In the genomic region with DNA sequence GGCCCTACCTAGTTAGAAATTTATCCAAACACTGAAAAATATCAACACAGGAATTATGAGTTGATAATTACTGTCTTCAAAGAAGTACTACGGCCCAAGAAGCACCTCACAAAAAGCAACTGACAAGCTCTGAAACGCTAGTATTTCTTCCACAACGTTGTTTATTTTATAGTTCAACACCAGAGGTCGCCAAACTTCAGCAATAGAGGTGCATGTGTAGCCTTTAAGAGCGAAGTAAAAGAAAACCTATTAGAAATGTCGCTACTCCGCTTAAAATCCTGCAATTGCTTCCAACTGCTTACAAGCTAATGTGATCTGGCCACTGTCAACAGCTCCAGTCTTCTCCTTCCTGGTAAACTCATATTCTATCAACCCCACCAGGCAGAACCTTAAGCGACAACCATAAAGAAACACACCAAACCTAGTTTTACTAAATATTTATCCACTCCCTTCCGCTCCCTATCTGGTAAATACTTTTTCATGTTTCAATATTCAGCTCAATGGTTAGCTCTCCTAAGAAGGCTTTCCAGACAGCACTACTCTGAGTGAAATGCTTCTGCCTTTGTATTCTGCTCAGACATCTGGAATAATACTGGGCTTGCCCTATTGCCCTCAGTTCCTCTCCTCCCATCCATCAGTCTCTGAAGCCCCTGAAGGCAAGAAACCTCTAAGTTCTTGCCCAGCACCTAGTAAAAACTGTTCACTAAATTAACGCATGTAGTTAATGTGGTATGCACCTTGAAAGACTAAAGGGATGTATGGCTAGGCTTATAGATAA, we compare ENCODE assay signal across 9 cellular contexts.
DNase-seq lines count a peak whose midpoint lies in the region; ATAC-seq and TF ChIP-seq lines count a peak whose summit lies in the region.
"Had no signal": no experiment of that assay in that cellular context is flagged by ENCODE, and none has a peak within 500 bp of the region (broad histone marks: within the 10 kb centered on the region; RNA-seq: fewer than 3 reads in every experiment).

No MANE protein-coding gene starts in this region.

- H3K36me3 ChIP-seq in SU-DHL-6 (ENCODE audit: low read length): peaks cover 16% of the 10 kb centered on the region
- no peaks in the 10 kb centered on the region for H3K36me3 ChIP-seq in left lung

- no peak overlapping the region for H3K4me2 ChIP-seq in SU-DHL-6 (ENCODE audit: low read depth, low read length, poor library complexity, severe bottlenecking)

- no peak overlapping the region for H3K4me3 Mint-ChIP-seq in CD14-positive monocyte
- H3K4me3 Mint-ChIP-seq in stimulated activated naive CD8-positive, alpha-beta T cell treated with anti-CD3 and anti-CD28 coated beads, Interleukin-15, amount 100 ng/mL, for 72 hours: no peak overlapping the region

- peaks cover 14% of the 10 kb centered on the region for H3K4me1 Mint-ChIP-seq in CD14-positive monocyte
- peaks cover 6% of the 10 kb centered on the region for H3K4me1 Mint-ChIP-seq in stimulated activated naive CD8-positive, alpha-beta T cell treated with anti-CD3 and anti-CD28 coated beads, Interleukin-15, amount 100 ng/mL, for 72 hours

- intact Hi-C loops in CD14-positive monocyte (cut with micrococcal nuclease): loop anchor here in 1 of 2 donors (5.0 kb wide), 2 partner anchors 525 to 665 kb away; no protein-coding TSS in a partner anchor
- intact Hi-C loops in left lung (cut with DNase I): loop anchor here in 1 of 2 donors (10.0 kb wide), 1 partner anchor 293 kb away; no protein-coding TSS in a partner anchor

- no peak overlapping the region for H3K27ac ChIP-seq in SU-DHL-6 (ENCODE audit: low read depth, low read length)
- no peak overlapping the region for H3K27ac ChIP-seq in left lung
- H3K27ac ChIP-seq: SJSA1 had no signal

- H3K4me1 ChIP-seq in left lung: peaks cover 3 to 10% of the 10 kb centered on the region in 2 donors
- H3K4me1 ChIP-seq: SJSA1 had no signal

- peak; percentile 79 for ATAC-seq in GM18907 (IDR thresholded peaks at IDR 0.05; ENCODE audit: unreplicated experiment)
- ATAC-seq in left lung: peak; percentile 95
- ATAC-seq in stimulated activated naive CD8-positive, alpha-beta T cell treated with anti-CD3 and anti-CD28 coated beads, Interleukin-15, amount 100 ng/mL, for 72 hours: peak; percentile 84
- ATAC-seq in GM18517 (IDR thresholded peaks at IDR 0.05; ENCODE audit: unreplicated experiment): no peak

- H3K9me3 ChIP-seq in SU-DHL-6 (ENCODE audit: insufficient read depth, low read length) (0 out of 2 replicates have a peak, but pooled peaks cover 6% of the 10 kb centered on the region), left lung (peaks cover 0 to 18% of the 10 kb centered on the region in 2 donors)
- H3K9me3 ChIP-seq: SJSA1 had no signal

- no peaks in the 10 kb centered on the region for H3K27me3 Mint-ChIP-seq in CD14-positive monocyte (ENCODE audit: low read depth in 3 of 3)
- H3K27me3 Mint-ChIP-seq in stimulated activated naive CD8-positive, alpha-beta T cell treated with anti-CD3 and anti-CD28 coated beads, Interleukin-15, amount 100 ng/mL, for 72 hours: no peaks in the 10 kb centered on the region

- no peaks in the 10 kb centered on the region for H3K79me2 ChIP-seq in SU-DHL-6 (ENCODE audit: insufficient read depth, low read length)

- peaks cover 13% of the 10 kb centered on the region; the same call in 1 of the 2 replicates for H3F3A ChIP-seq in SU-DHL-6 (ENCODE audit: insufficient read depth)

- TF ChIP-seq CTCF in CD14-positive monocyte (IDR thresholded peaks at IDR 0.05) (peak; percentile 84), SU-DHL-6 (IDR thresholded peaks at IDR 0.05; ENCODE audit: insufficient read depth, low read length, poor library complexity, severe bottlenecking) (peak; percentile 57), choroid plexus epithelial cell (conservative IDR thresholded peaks at IDR 0.05; ENCODE audit: low read depth, low read length) (peak; percentile 78), left lung (IDR thresholded peaks at IDR 0.05) (peak; percentile 35 to 57)

- DNase-seq in CD14-positive monocyte (ENCODE audit: low spot score) (peak; percentile 31), NAMALWA (ENCODE audit: low spot score) (peak; percentile 77), choroid plexus epithelial cell (ENCODE audit: low read depth) (peak; percentile 91), left lung (no peak)
- DNase-seq in stimulated activated naive CD8-positive, alpha-beta T cell treated with anti-CD3 and anti-CD28 coated beads, Interleukin-15, amount 100 ng/mL, for 72 hours: peak; percentile 36 to 48

- no peaks in the 10 kb centered on the region for H4K20me1 ChIP-seq in SU-DHL-6 (ENCODE audit: low read depth, low read length)

- H3K36me3 Mint-ChIP-seq in CD14-positive monocyte: peaks cover 40 to 45% of the 10 kb centered on the region in 2 donors

- no peaks in the 10 kb centered on the region for H3K9me2 ChIP-seq in SU-DHL-6 (replicated peaks; ENCODE audit: insufficient read depth, low read length)

- H3K27me3 ChIP-seq in SU-DHL-6 (ENCODE audit: low read length): no peaks in the 10 kb centered on the region
- no peaks in the 10 kb centered on the region for H3K27me3 ChIP-seq in left lung
- H3K27me3 ChIP-seq: SJSA1 had no signal

- no peak overlapping the region for H2AFZ ChIP-seq in SU-DHL-6 (ENCODE audit: low read depth, low read length, severe bottlenecking)

- H3K9ac ChIP-seq in SU-DHL-6 (ENCODE audit: low read length): no peak overlapping the region

- H3K27ac Mint-ChIP-seq in CD14-positive monocyte: no peak overlapping the region
- H3K27ac Mint-ChIP-seq in stimulated activated naive CD8-positive, alpha-beta T cell treated with anti-CD3 and anti-CD28 coated beads, Interleukin-15, amount 100 ng/mL, for 72 hours: no peak overlapping the region

- H3K9me3 Mint-ChIP-seq in CD14-positive monocyte: peaks cover 9 to 18% (median 13%) of the 10 kb centered on the region in 7 donors
- peaks cover 7 to 10% of the 10 kb centered on the region in 2 donors for H3K9me3 Mint-ChIP-seq in stimulated activated naive CD8-positive, alpha-beta T cell treated with anti-CD3 and anti-CD28 coated beads, Interleukin-15, amount 100 ng/mL, for 72 hours

- no peak overlapping the region for H3K4me3 ChIP-seq in SU-DHL-6 (ENCODE audit: insufficient read depth, low read length, poor library complexity, severe bottlenecking)
- no peak overlapping the region for H3K4me3 ChIP-seq in choroid plexus epithelial cell (ENCODE audit: low read depth, low read length)
- no peak overlapping the region for H3K4me3 ChIP-seq in left lung
- H3K4me3 ChIP-seq: SJSA1 had no signal

Comparison
In these comparisons a context has a peak if more than half of its experiments do, and no peak if none do; other contexts are left out.
1. DNase-seq: peak in CD14-positive monocyte (single experiment), NAMALWA (single experiment), choroid plexus epithelial cell (single experiment) and stimulated activated naive CD8-positive, alpha-beta T cell treated with anti-CD3 and anti-CD28 coated beads, Interleukin-15, amount 100 ng/mL, for 72 hours (2 of 2); none in left lung (0 of 2).
2. Peak in every context shown above with its lines, with median percentiles within 50 percentile points of each other: CTCF ChIP-seq.